16 cellular contexts compared by ENCODE assay signal in genomic region chr7:157016024-157016351, GRCh38. TPM values are rescaled to one million over a fixed set of nuclear protein-coding genes. Genes with fewer than 3 reads are reported as not detected.
DNase-seq lines count a peak whose midpoint lies in the region; ATAC-seq and TF ChIP-seq lines count a peak whose summit lies in the region.
"Had no signal": no experiment of that assay in that cellular context is flagged by ENCODE, and none has a peak within 500 bp of the region (broad histone marks: within the 10 kb centered on the region; RNA-seq: fewer than 3 reads in every experiment).

No MANE protein-coding gene starts in this region.

- no peak for TF ChIP-seq CTCF in CD8-positive, alpha-beta T cell (IDR thresholded peaks at IDR 0.05)

- H3K79me2 ChIP-seq in mesendoderm (ENCODE audit: control insufficient read depth, insufficient read depth, low read length), result no peaks in the 10 kb centered on the region

- intact Hi-C loops in CD8-positive, alpha-beta T cell (cut with DNase I, micrococcal nuclease), result no loop called here
- intact Hi-C loops in Right ventricle myocardium superior (cut with DNase I), result no loop called here

- DNase-seq in mesendoderm (peak; percentile 19), dedifferentiated amniotic fluid mesenchymal stem cell (ENCODE audit: extremely low spot score) (no peak), Right ventricle myocardium superior (no peak)
- DNase-seq in CD8-positive, alpha-beta T cell, result no peak
- DNase-seq: CD4-positive, CD25-positive, alpha-beta regulatory T cell; glutamatergic neuron; mucosa of descending colon; NCI-H1694 treated with DMSO at 0.1 percent for 48 hours; NCI-H524 treated with DMSO at 0.1 percent for 48 hours; ovary; substantia nigra had no signal

- H3K4me3 Mint-ChIP-seq in CD8-positive, alpha-beta T cell, result no peak overlapping the region
- H3K4me3 Mint-ChIP-seq: activated CD4-positive, alpha-beta T cell treated with anti-CD3 and anti-CD28 coated beads, Interleukin-2, amount 10 ng/mL, durations not matched to agents 24 days and 14 days had no signal

- peaks cover 79% of the 10 kb centered on the region for H3K27me3 ChIP-seq in mesendoderm (ENCODE audit: insufficient read depth, low read length, poor library complexity)
- H3K27me3 ChIP-seq in CD8-positive, alpha-beta T cell (ENCODE audit: insufficient read depth, low read length), result peaks cover 34% of the 10 kb centered on the region
- H3K27me3 ChIP-seq: ovary had no signal

- peaks cover 9% of the 10 kb centered on the region for H3K4me1 ChIP-seq in mesendoderm (ENCODE audit: control insufficient read depth, low read depth, low read length)
- peaks cover 35% of the 10 kb centered on the region for H3K4me1 ChIP-seq in CD8-positive, alpha-beta T cell (ENCODE audit: insufficient read depth, low read length)

- no peaks in the 10 kb centered on the region for H3K36me3 ChIP-seq in mesendoderm (ENCODE audit: control insufficient read depth, insufficient read depth, low read length)
- no peaks in the 10 kb centered on the region for H3K36me3 ChIP-seq in CD8-positive, alpha-beta T cell (ENCODE audit: insufficient read depth, low read length)
- H3K36me3 ChIP-seq: ovary had no signal

- CTCF ChIA-PET in CD8-positive, alpha-beta T cell (lab: Charles Lee), result interaction anchor here (1.3 kb wide), 1 partner anchor 234 kb away, joined by 3 read pairs; no protein-coding TSS in a partner anchor

- no peak overlapping the region for H2BK15ac ChIP-seq in mesendoderm (replicated peaks; ENCODE audit: low read depth)

- WGBS in mesendoderm (ENCODE audit: extremely low coverage, insufficient coverage, low lambda C conversion rate), result no CpG with 5 or more reads among the region's 11 CpGs

- H2BK5ac ChIP-seq in mesendoderm (ENCODE audit: low read length), result no peak overlapping the region

- no peak overlapping the region for H2BK120ac ChIP-seq in mesendoderm (ENCODE audit: low read depth, low read length)

- H3K9me3 Mint-ChIP-seq in CD8-positive, alpha-beta T cell, result no peaks in the 10 kb centered on the region
- H3K9me3 Mint-ChIP-seq: activated CD4-positive, alpha-beta T cell treated with anti-CD3 and anti-CD28 coated beads, Interleukin-2, amount 10 ng/mL, durations not matched to agents 24 days and 14 days had no signal

- H3K4me1 Mint-ChIP-seq in CD8-positive, alpha-beta T cell (ENCODE audit: low read depth), result peaks cover 24% of the 10 kb centered on the region

- no peak overlapping the region for H3K18ac ChIP-seq in mesendoderm (ENCODE audit: low read length)

- no peak overlapping the region for H3K23ac ChIP-seq in mesendoderm (ENCODE audit: low read length)

- no peak overlapping the region for H3K4ac ChIP-seq in mesendoderm (ENCODE audit: low read depth, low read length)

- no peak overlapping the region for H3K27ac Mint-ChIP-seq in CD8-positive, alpha-beta T cell
- H3K27ac Mint-ChIP-seq: activated CD4-positive, alpha-beta T cell treated with anti-CD3 and anti-CD28 coated beads, Interleukin-2, amount 10 ng/mL, durations not matched to agents 24 days and 14 days; CD4-positive, CD25-positive, alpha-beta regulatory T cell had no signal

- no peak overlapping the region for H3K27ac ChIP-seq in mesendoderm (ENCODE audit: low read depth, low read length)
- no peak overlapping the region for H3K27ac ChIP-seq in CD8-positive, alpha-beta T cell (ENCODE audit: low read depth, low read length)
- H3K27ac ChIP-seq: ovary had no signal

- no peak overlapping the region for H4K5ac ChIP-seq in mesendoderm (ENCODE audit: low read length)

- no peak overlapping the region for H3K56ac ChIP-seq in mesendoderm (ENCODE audit: low read length)

- H3K36me3 Mint-ChIP-seq in CD8-positive, alpha-beta T cell, result no peaks in the 10 kb centered on the region
- H3K36me3 Mint-ChIP-seq: CD4-positive, CD25-positive, alpha-beta regulatory T cell had no signal

- H3K9me3 ChIP-seq in CD8-positive, alpha-beta T cell (ENCODE audit: low read length), result no peaks in the 10 kb centered on the region
- H3K9me3 ChIP-seq: mucosa of descending colon, ovary had no signal

- H3K4me2 ChIP-seq in mesendoderm (ENCODE audit: low read length), result no peak overlapping the region

- no peak overlapping the region for H4K8ac ChIP-seq in mesendoderm (ENCODE audit: low read depth, low read length)

- POLR2A ChIA-PET in CD8-positive, alpha-beta T cell (lab: Charles Lee), result no interaction called here

- no peaks in the 10 kb centered on the region for H3K79me1 ChIP-seq in mesendoderm (ENCODE audit: low read length)

- ATAC-seq in GM19035 (IDR thresholded peaks at IDR 0.05; ENCODE audit: unreplicated experiment) (peak; percentile 8), GM21717 (IDR thresholded peaks at IDR 0.05; ENCODE audit: unreplicated experiment) (peak; percentile 3), HG03432 (IDR thresholded peaks at IDR 0.05; ENCODE audit: unreplicated experiment) (peak; percentile 9), GM19452 (IDR thresholded peaks at IDR 0.05; ENCODE audit: unreplicated experiment) (no peak), Right ventricle myocardium superior (ENCODE audit: poor library complexity) (no peak)
- no peak for ATAC-seq in CD8-positive, alpha-beta T cell
- ATAC-seq: mucosa of descending colon had no signal

- H3K4me3 ChIP-seq in mesendoderm (ENCODE audit: low read length), result no peak overlapping the region
- no peak overlapping the region for H3K4me3 ChIP-seq in CD8-positive, alpha-beta T cell (ENCODE audit: low read depth, low read length)
- H3K4me3 ChIP-seq: mucosa of descending colon, ovary had no signal

- peaks cover 63% of the 10 kb centered on the region for H3K27me3 Mint-ChIP-seq in CD8-positive, alpha-beta T cell (ENCODE audit: low read depth)

- H3K9ac ChIP-seq in mesendoderm (ENCODE audit: low read length), result no peak overlapping the region

- H2AK5ac ChIP-seq in mesendoderm (ENCODE audit: low read length), result no peak overlapping the region

RNA-seq across cellular contexts. Expression of gene MNX1, which starts 5.5 kb away (rescaled TPM):
- polyA plus RNA-seq in mesendoderm (2013, experiment 1 of 2), result 0.20 TPM
- polyA plus RNA-seq in mesendoderm (2013, experiment 2 of 2), result 0.24 TPM
- not detected for total RNA-seq in CD8-positive, alpha-beta T cell
- total RNA-seq in Right ventricle myocardium superior, result not detected
- total RNA-seq: activated CD4-positive, alpha-beta T cell treated with anti-CD3 and anti-CD28 coated beads, Interleukin-2, amount 10 ng/mL, durations not matched to agents 24 days and 14 days; ovary had no signal
- polyA plus RNA-seq: CD4-positive, CD25-positive, alpha-beta regulatory T cell; ovary had no signal

Comparison
In these comparisons a context has a peak if more than half of its experiments do, and no peak if none do; other contexts are left out.
1. ATAC-seq: peak in GM19035 (single experiment), GM21717 (single experiment) and HG03432 (single experiment); none in GM19452 (single experiment), CD8-positive, alpha-beta T cell (single experiment) and Right ventricle myocardium superior (single experiment).